In genomic region chr12:96502477-96502876, GRCh38 we compare ENCODE assay signal across 9 cellular contexts. TPM values are rescaled to one million over a fixed set of nuclear protein-coding genes. Genes with fewer than 3 reads are reported as not detected.
DNase-seq lines count a peak whose midpoint lies in the region; ATAC-seq and TF ChIP-seq lines count a peak whose summit lies in the region.
"Had no signal": no experiment of that assay in that cellular context is flagged by ENCODE, and none has a peak within 500 bp of the region (broad histone marks: within the 10 kb centered on the region; RNA-seq: fewer than 3 reads in every experiment).

No MANE protein-coding gene starts in this region.

- TF ChIP-seq POLR2A in vagina (IDR thresholded peaks at IDR 0.05): no peak

- H3K4me3 ChIP-seq in heart right ventricle: no peak overlapping the region
- no peak overlapping the region for H3K4me3 ChIP-seq in right atrium auricular region
- H3K4me3 ChIP-seq in vagina: no peak overlapping the region

- H3K36me3 ChIP-seq in heart right ventricle: no peaks in the 10 kb centered on the region
- H3K36me3 ChIP-seq in right atrium auricular region: no peaks in the 10 kb centered on the region
- no peaks in the 10 kb centered on the region for H3K36me3 ChIP-seq in vagina

- H3K9me3 ChIP-seq in heart right ventricle: no peaks in the 10 kb centered on the region
- no peaks in the 10 kb centered on the region for H3K9me3 ChIP-seq in right atrium auricular region
- no peaks in the 10 kb centered on the region for H3K9me3 ChIP-seq in vagina

- H3K4me1 Mint-ChIP-seq in activated naive CD8-positive, alpha-beta T cell treated with anti-CD3 and anti-CD28 coated beads for 36 hours: peaks cover 35% of the 10 kb centered on the region

- H3K27me3 ChIP-seq in heart right ventricle (no peaks in the 10 kb centered on the region), right atrium auricular region (no peaks in the 10 kb centered on the region), vagina (no peaks in the 10 kb centered on the region)

- H3K27ac ChIP-seq in heart right ventricle (peak overlapping the region in 9 of 10 donors; percentile 42 to 88 (median 77)), right atrium auricular region (peak overlapping the region in 1 of 2 donors; percentile 69), vagina (peak overlapping the region; percentile 13)

- no peaks in the 10 kb centered on the region for H3K36me3 Mint-ChIP-seq in activated naive CD8-positive, alpha-beta T cell treated with anti-CD3 and anti-CD28 coated beads for 36 hours

- no peaks in the 10 kb centered on the region for H3K9me3 Mint-ChIP-seq in activated naive CD8-positive, alpha-beta T cell treated with anti-CD3 and anti-CD28 coated beads for 36 hours
- H3K9me3 Mint-ChIP-seq: dendritic cell treated with granulocyte-macrophage colony-stimulating factor and Interleukin-4, amounts not matched to agents 40 ng/mL and 50 ng/mL, for 4 days had no signal

- TF ChIP-seq CTCF in heart right ventricle (IDR thresholded peaks at IDR 0.05): no peak
- TF ChIP-seq CTCF in right atrium auricular region (IDR thresholded peaks at IDR 0.05): no peak
- TF ChIP-seq CTCF in vagina (IDR thresholded peaks at IDR 0.05): no peak

- H3K4me3 Mint-ChIP-seq in activated naive CD8-positive, alpha-beta T cell treated with anti-CD3 and anti-CD28 coated beads for 36 hours: peak overlapping the region; percentile 4
- H3K4me3 Mint-ChIP-seq: dendritic cell treated with granulocyte-macrophage colony-stimulating factor and Interleukin-4, amounts not matched to agents 40 ng/mL and 50 ng/mL, for 4 days had no signal

- DNase-seq in heart right ventricle (no peak), right atrium auricular region (ENCODE audit: low spot score) (no peak), vagina (ENCODE audit: extremely low spot score in 2 of 2) (no peak), kidney glomerular epithelial cell (lab: John Stamatoyannopoulos, UW) (no peak), Right ventricle myocardium superior (no peak), KG1 (lab: John Stamatoyannopoulos, UW) (no peak)
- peak; percentile 21 for DNase-seq in activated naive CD8-positive, alpha-beta T cell treated with anti-CD3 and anti-CD28 coated beads for 36 hours

- intact Hi-C loops in heart right ventricle (cut with DNase I) (loop anchor here in 6 of 10 donors (5.0 to 10.0 kb wide), 7 partner anchors 98 to 440 kb away; partner anchors contain the start of gene CDK17 (in 2 of the 6)), vagina (cut with DNase I) (loop anchor here (10.0 kb wide), 2 partner anchors 98 to 298 kb away; partner anchors contain the start of gene CDK17), Right ventricle myocardium superior (cut with DNase I) (no loop called here)

- no peaks in the 10 kb centered on the region for H3K27me3 Mint-ChIP-seq in activated naive CD8-positive, alpha-beta T cell treated with anti-CD3 and anti-CD28 coated beads for 36 hours

- H3K27ac Mint-ChIP-seq in activated naive CD8-positive, alpha-beta T cell treated with anti-CD3 and anti-CD28 coated beads for 36 hours: peak overlapping the region; percentile 86

- H3K4me1 ChIP-seq in heart right ventricle (peaks cover 4 to 36% (median 21%) of the 10 kb centered on the region in 9 donors), right atrium auricular region (peaks cover 0 to 18% of the 10 kb centered on the region in 2 donors), vagina (no peaks in the 10 kb centered on the region)

- peak in 1 of 8 donors; percentile 38 for ATAC-seq in heart right ventricle
- peak; percentile 59 for ATAC-seq in HG03196 (IDR thresholded peaks at IDR 0.05; ENCODE audit: unreplicated experiment)
- ATAC-seq in Right ventricle myocardium superior (ENCODE audit: poor library complexity): no peak

RNA-seq across cellular contexts. Expression of gene CFAP54, which starts 13.1 kb away (rescaled TPM):
- under 1 TPM in 9 of 10 donors, not detected in 1; 0.08 to 0.35 (median 0.27) TPM for total RNA-seq in heart right ventricle
- polyA plus RNA-seq in heart right ventricle: under 1 TPM in 1 of 2 donors, not detected in 1; 0.07 TPM
- total RNA-seq in right atrium auricular region: under 1 TPM in 1 of 2 donors, not detected in 1; 0.28 TPM
- total RNA-seq in activated naive CD8-positive, alpha-beta T cell treated with anti-CD3 and anti-CD28 coated beads for 36 hours: under 1 TPM; 0.26 to 0.52 TPM
- 1.7 TPM for total RNA-seq in vagina
- total RNA-seq in Right ventricle myocardium superior: 0.13 TPM
